8 cellular contexts compared by ENCODE assay signal in the genomic region with DNA sequence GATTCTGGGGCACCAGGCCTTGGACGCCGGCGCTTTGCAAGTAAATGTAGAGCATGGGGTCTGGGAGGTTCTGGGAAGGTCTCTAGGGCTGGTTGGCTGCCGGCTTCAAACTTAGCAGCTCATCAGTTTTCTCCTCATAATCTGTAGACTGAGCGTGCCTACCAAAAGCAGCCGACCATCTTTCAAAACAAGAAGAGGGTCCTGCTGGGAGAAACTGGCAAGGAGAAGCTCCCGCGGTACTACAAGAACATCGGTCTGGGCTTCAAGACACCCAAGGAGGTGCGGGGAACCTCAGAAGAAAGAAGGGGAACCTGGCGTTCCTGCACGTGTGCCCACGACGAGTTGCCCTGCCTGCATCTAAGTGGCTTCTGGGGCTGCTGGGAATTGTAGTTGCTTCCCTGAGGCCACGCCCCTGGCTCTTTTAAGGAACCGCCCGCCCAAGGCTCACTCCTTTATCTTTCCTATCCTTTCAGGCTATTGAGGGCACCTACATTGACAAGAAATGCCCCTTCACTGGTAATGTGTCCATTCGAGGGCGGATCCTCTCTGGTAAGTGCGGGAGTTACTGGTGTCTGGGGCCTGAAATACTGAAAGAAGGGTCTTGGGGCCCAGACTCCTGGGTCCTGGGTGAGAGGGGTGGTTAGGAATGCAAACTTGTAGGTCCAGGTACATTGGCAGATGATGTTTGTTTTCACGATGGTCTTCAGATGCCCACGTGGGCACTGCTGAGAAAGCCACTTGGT. TPM values are rescaled to one million over a fixed set of nuclear protein-coding genes. Genes with fewer than 3 reads are reported as not detected.
DNase-seq lines count a peak whose midpoint lies in the region; ATAC-seq and TF ChIP-seq lines count a peak whose summit lies in the region.

No MANE protein-coding gene starts in this region.

- CTCF ChIA-PET in Panc1 (lab: Charles Lee): no interaction called here

- peak overlapping the region; percentile 98 for H3K9ac ChIP-seq in trophoblast cell (ENCODE audit: low read length)

- POLR2A ChIA-PET in Panc1 (lab: Charles Lee): no interaction called here

- no peaks in the 10 kb centered on the region for H3K9me3 ChIP-seq in Panc1 (ENCODE audit: control insufficient read depth, insufficient read depth, low read depth, low read length)
- H3K9me3 ChIP-seq in trophoblast cell (ENCODE audit: insufficient read depth, low read depth, low read length): no peaks in the 10 kb centered on the region

- H3K14ac ChIP-seq in trophoblast cell (ENCODE audit: low read length): peak overlapping the region; percentile 85

- in situ Hi-C loops in GM18951 (cut with MboI; ENCODE audit: low sequenced_read_pairs, unreplicated experiment): no loop called here
- in situ Hi-C loops in Panc1 (cut with HindIII; ENCODE audit: low pct_unique_long_range_greater_than_20kb, low sequenced_read_pairs): no loop called here

- peaks cover 16% of the 10 kb centered on the region for H3K4me1 Mint-ChIP-seq in glutamatergic neuron (ENCODE audit: low read depth, unreplicated experiment)

- H2BK120ac ChIP-seq in trophoblast cell (ENCODE audit: insufficient read depth, low read length, poor library complexity): no peak overlapping the region

- peaks cover 21% of the 10 kb centered on the region for H3K36me3 ChIP-seq in Panc1 (ENCODE audit: control insufficient read depth, insufficient read depth, low read length)
- H3K36me3 ChIP-seq in trophoblast cell (ENCODE audit: control insufficient read depth in 1 of 2, insufficient read depth in 2 of 2, low read length in 2 of 2): peaks cover 30 to 40% of the 10 kb centered on the region in 2 experiments

- no TSS peak for BruUV-seq in Panc1 (replicated peaks; lab: Mats Ljungman, UMichigan)

- H2BK12ac ChIP-seq in trophoblast cell (ENCODE audit: low read length): no peak overlapping the region

- TF ChIP-seq POLR2A in GM18951 (IDR thresholded peaks at IDR 0.05; ENCODE audit: extremely low read depth, insufficient read depth, insufficient read length): peak; percentile 51

- no peak overlapping the region for H2AFZ ChIP-seq in trophoblast cell (ENCODE audit: insufficient read depth, low read length, poor library complexity)

- TF ChIP-seq CTCF in 22Rv1 (IDR thresholded peaks at IDR 0.05) (no peak), Panc1 (IDR thresholded peaks at IDR 0.05) (no peak), glutamatergic neuron (IDR thresholded peaks at IDR 0.05; ENCODE audit: partially characterized antibody, unreplicated experiment) (no peak)

- peak overlapping the region; percentile 55 for H2AK5ac ChIP-seq in trophoblast cell (ENCODE audit: low read length)

- no CpG with 5 or more reads among the region's 22 CpGs for WGBS in trophoblast cell (ENCODE audit: extremely low coverage, insufficient coverage, insufficient read length)

- H3K4me3 Mint-ChIP-seq in glutamatergic neuron (ENCODE audit: unreplicated experiment): peak overlapping the region; percentile 95

- no peak for ATAC-seq in Panc1
- no peak for ATAC-seq in GM19023 (IDR thresholded peaks at IDR 0.05; ENCODE audit: unreplicated experiment)
- no peak for ATAC-seq in HG02642 (IDR thresholded peaks at IDR 0.05; ENCODE audit: poor library complexity, unreplicated experiment)

- peak overlapping the region; percentile 95 for H4K91ac ChIP-seq in trophoblast cell (ENCODE audit: low read depth, low read length)

- H3K27me3 ChIP-seq in Panc1 (ENCODE audit: control insufficient read depth, insufficient read depth, low read length): no peaks in the 10 kb centered on the region
- H3K27me3 ChIP-seq in trophoblast cell (ENCODE audit: insufficient read depth, low read length): no peaks in the 10 kb centered on the region

- H3K27ac ChIP-seq in 22Rv1 (peak overlapping the region; percentile 98), Panc1 (ENCODE audit: low read length) (peak overlapping the region; percentile 99), trophoblast cell (ENCODE audit: low read depth, low read length) (peak overlapping the region; percentile 74)

- H4K12ac ChIP-seq in trophoblast cell (ENCODE audit: low read depth, low read length): peak overlapping the region; percentile 88

- H3K27me3 Mint-ChIP-seq in glutamatergic neuron (ENCODE audit: unreplicated experiment): peaks cover 11% of the 10 kb centered on the region

- peak overlapping the region; percentile 94 for H3K4me2 ChIP-seq in trophoblast cell (ENCODE audit: low read length)

- H3K4me1 ChIP-seq in Panc1 (ENCODE audit: control insufficient read depth, insufficient read depth, low read length) (peaks cover 17% of the 10 kb centered on the region), trophoblast cell (ENCODE audit: control insufficient read depth in 1 of 2, insufficient read depth in 2 of 2, low read length in 2 of 2) (peaks cover 2 to 8% of the 10 kb centered on the region in 2 experiments)

- peaks cover 9% of the 10 kb centered on the region for H3K79me2 ChIP-seq in trophoblast cell (ENCODE audit: control insufficient read depth, insufficient read depth, low read length, poor library complexity)

- H3K18ac ChIP-seq in trophoblast cell (ENCODE audit: low read length): no peak overlapping the region

- DNase-seq in Panc1 (ENCODE audit: low read depth, low spot score): no peak
- DNase-seq in activated effector memory CD4-positive, alpha-beta T cell treated with anti-CD3 and anti-CD28 coated beads, Interleukin-2, amount 50 U/mL, for 16 hours: peak; percentile 92
- peak; percentile 54 for DNase-seq in glutamatergic neuron
- DNase-seq in trophoblast cell: peak; percentile 55 to 62

- H3K4ac ChIP-seq in trophoblast cell (ENCODE audit: low read depth, low read length): peak overlapping the region; percentile 94

- peak overlapping the region; percentile 99 to 100 for H3K4me3 ChIP-seq in Panc1 (ENCODE audit: low read depth in 2 of 2, low read length in 2 of 2)
- H3K4me3 ChIP-seq in trophoblast cell (ENCODE audit: low read depth, low read length): peak overlapping the region; percentile 81

- peak overlapping the region; percentile 86 for H2BK5ac ChIP-seq in trophoblast cell (ENCODE audit: low read depth, low read length, poor library complexity)

- peaks cover 5% of the 10 kb centered on the region for H3K36me3 Mint-ChIP-seq in glutamatergic neuron (ENCODE audit: unreplicated experiment)

- H3K23ac ChIP-seq in trophoblast cell (ENCODE audit: low read length): no peak overlapping the region

- H3K79me1 ChIP-seq in trophoblast cell (ENCODE audit: low read length): peaks cover 9% of the 10 kb centered on the region

- H3K27ac Mint-ChIP-seq in glutamatergic neuron (ENCODE audit: unreplicated experiment): peak overlapping the region; percentile 94

- H4K8ac ChIP-seq in trophoblast cell (ENCODE audit: low read depth, low read length): peak overlapping the region; percentile 92

- peaks cover 13% of the 10 kb centered on the region for H3K9me3 Mint-ChIP-seq in glutamatergic neuron (ENCODE audit: unreplicated experiment)

- intact Hi-C loops in Panc1 (cut with micrococcal nuclease; ENCODE audit: unreplicated experiment): no loop called here

RNA-seq across cellular contexts. Expression of a gene that starts 1.0 kb away (rescaled TPM):
- 956 TPM for total RNA-seq in Panc1 (2021; ENCODE audit: unreplicated experiment)
- 2,025 TPM for polyA plus RNA-seq in Panc1 (2012; ENCODE audit: insufficient read length)
- 1,862 TPM for total RNA-seq in glutamatergic neuron (ENCODE audit: unreplicated experiment)
- polyA plus RNA-seq in trophoblast cell (2013): 3,613 and 3,657 TPM in 2 replicates

RNA-seq across cellular contexts. Expression of a gene that starts 9.8 kb away (rescaled TPM):
- total RNA-seq in Panc1 (2021; ENCODE audit: unreplicated experiment): 1,196 TPM
- polyA plus RNA-seq in Panc1 (2012; ENCODE audit: insufficient read length): 1,501 TPM
- 1,648 TPM for total RNA-seq in glutamatergic neuron (ENCODE audit: unreplicated experiment)
- 4,404 and 4,537 TPM in 2 replicates for polyA plus RNA-seq in trophoblast cell (2013)

RNA-seq across cellular contexts. Expression of a gene that starts 15.2 kb away (rescaled TPM):
- total RNA-seq in Panc1 (2021; ENCODE audit: unreplicated experiment): 16.7 TPM
- polyA plus RNA-seq in Panc1 (2012; ENCODE audit: insufficient read length): 39.5 TPM
- 8.9 TPM for total RNA-seq in glutamatergic neuron (ENCODE audit: unreplicated experiment)
- polyA plus RNA-seq in trophoblast cell (2013): 35.6 and 38.5 TPM in 2 replicates

RNA-seq across cellular contexts. Expression of a gene that starts 23.2 kb away (rescaled TPM):
- total RNA-seq in Panc1 (2021; ENCODE audit: unreplicated experiment) (1.5 TPM), glutamatergic neuron (ENCODE audit: unreplicated experiment) (13.1 TPM)
- polyA plus RNA-seq in Panc1 (2012; ENCODE audit: insufficient read length): 2.9 TPM
- polyA plus RNA-seq in trophoblast cell (2013): 0.29 and 0.55 TPM in 2 replicates

RNA-seq across cellular contexts. Expression of a gene that starts 30.6 kb away (rescaled TPM):
- total RNA-seq in Panc1 (2021; ENCODE audit: unreplicated experiment) (3.0 TPM), glutamatergic neuron (ENCODE audit: unreplicated experiment) (2.5 TPM)
- 16.3 TPM for polyA plus RNA-seq in Panc1 (2012; ENCODE audit: insufficient read length)
- 8.2 and 9.4 TPM in 2 replicates for polyA plus RNA-seq in trophoblast cell (2013)
